8 cellular contexts compared by ENCODE assay signal in the genomic region with DNA sequence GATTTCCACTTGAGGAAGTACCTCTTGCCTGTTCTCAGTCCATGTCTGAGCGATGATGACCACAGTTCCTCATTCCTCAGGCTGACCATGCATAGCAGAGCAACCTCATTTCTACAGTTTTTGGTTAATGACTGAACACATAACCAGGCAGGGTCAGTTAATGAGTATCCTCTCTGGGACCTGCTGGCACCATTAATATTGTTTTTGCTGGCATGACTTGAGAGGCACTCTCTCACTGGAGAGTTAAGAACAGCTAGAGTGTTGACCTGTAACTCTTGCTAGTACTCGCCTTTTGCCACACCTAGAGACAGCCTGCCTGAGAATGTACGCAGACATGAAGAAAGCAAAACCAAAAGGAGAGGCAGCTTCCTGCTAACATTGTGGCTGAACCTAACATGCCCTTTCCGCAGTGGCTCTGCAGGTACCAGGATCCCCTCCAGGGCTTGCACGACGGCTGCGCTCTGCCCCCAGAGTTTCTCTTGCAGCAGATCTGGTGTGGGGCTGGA. TPM values are rescaled to one million over a fixed set of nuclear protein-coding genes. Genes with fewer than 3 reads are reported as not detected.
DNase-seq lines count a peak whose midpoint lies in the region; ATAC-seq and TF ChIP-seq lines count a peak whose summit lies in the region.

No MANE protein-coding gene starts in this region.

- ATAC-seq in GM18520 (IDR thresholded peaks at IDR 0.05; ENCODE audit: unreplicated experiment) (peak; percentile 68), HG02885 (IDR thresholded peaks at IDR 0.05; ENCODE audit: poor library complexity, unreplicated experiment) (peak; percentile 80)
- ATAC-seq in activated naive CD8-positive, alpha-beta T cell treated with anti-CD3 and anti-CD28 coated beads, Interleukin-2, amount 10 ng/mL, durations not matched to agents 7 days and 5 days (ENCODE audit: low read depth), result peak; percentile 99

- no peaks in the 10 kb centered on the region for H3K27me3 Mint-ChIP-seq in activated naive CD8-positive, alpha-beta T cell treated with anti-CD3 and anti-CD28 coated beads, Interleukin-2, amount 10 ng/mL, durations not matched to agents 7 days and 5 days
- H3K27me3 Mint-ChIP-seq in endodermal cell (ENCODE audit: insufficient read depth), result no peaks in the 10 kb centered on the region

- TF ChIP-seq CTCF in tibial nerve (IDR thresholded peaks at IDR 0.05), result no peak
- TF ChIP-seq CTCF in endodermal cell (conservative IDR thresholded peaks at IDR 0.05), result no peak

- 62 to 67% methylated on average over 7 of the region's 7 CpGs for WGBS in tibial nerve, 2 donors
- 89 to 92% methylated on average over 4 to 7 of the region's 7 CpGs for WGBS in endodermal cell (ENCODE audit: insufficient coverage in 1 of 2, insufficient read length in 1 of 2), 2 experiments

- peaks cover 19% of the 10 kb centered on the region for H3K36me3 Mint-ChIP-seq in activated naive CD8-positive, alpha-beta T cell treated with anti-CD3 and anti-CD28 coated beads, Interleukin-2, amount 10 ng/mL, durations not matched to agents 7 days and 5 days
- peaks cover 14% of the 10 kb centered on the region for H3K36me3 Mint-ChIP-seq in endodermal cell (ENCODE audit: low read depth)

- no peak for TF ChIP-seq POLR2A in tibial nerve (IDR thresholded peaks at IDR 0.05)

- no peaks in the 10 kb centered on the region for H3K27me3 ChIP-seq in tibial nerve
- no peaks in the 10 kb centered on the region for H3K27me3 ChIP-seq in endodermal cell (ENCODE audit: control insufficient read depth, insufficient read depth, low read length, poor library complexity, severe bottlenecking)

- no peaks in the 10 kb centered on the region for H3K9me3 Mint-ChIP-seq in activated naive CD8-positive, alpha-beta T cell treated with anti-CD3 and anti-CD28 coated beads, Interleukin-2, amount 10 ng/mL, durations not matched to agents 7 days and 5 days
- H3K9me3 Mint-ChIP-seq in endodermal cell, result peaks cover 3% of the 10 kb centered on the region

- H3K4me1 ChIP-seq in tibial nerve (peaks cover 0 to 6% (median 2%) of the 10 kb centered on the region in 4 donors), endodermal cell (ENCODE audit: control insufficient read depth, insufficient read depth, low read length) (no peaks in the 10 kb centered on the region)

- no peak overlapping the region for H3K9ac ChIP-seq in endodermal cell (ENCODE audit: extremely low read depth, low read length, poor library complexity, severe bottlenecking)

- peak overlapping the region; percentile 79 for H3K4me3 Mint-ChIP-seq in activated naive CD8-positive, alpha-beta T cell treated with anti-CD3 and anti-CD28 coated beads, Interleukin-2, amount 10 ng/mL, durations not matched to agents 7 days and 5 days
- no peak overlapping the region for H3K4me3 Mint-ChIP-seq in endodermal cell

- H3K4me1 Mint-ChIP-seq in activated naive CD8-positive, alpha-beta T cell treated with anti-CD3 and anti-CD28 coated beads, Interleukin-2, amount 10 ng/mL, durations not matched to agents 7 days and 5 days, result peaks cover 31% of the 10 kb centered on the region
- peaks cover 3% of the 10 kb centered on the region for H3K4me1 Mint-ChIP-seq in endodermal cell

- H3K36me3 ChIP-seq in tibial nerve (peaks cover 0 to 15% (median 4%) of the 10 kb centered on the region in 3 donors), endodermal cell (ENCODE audit: control insufficient read depth, insufficient read depth, low read length) (peaks cover 14% of the 10 kb centered on the region)

- peak overlapping the region; percentile 92 for H3K27ac Mint-ChIP-seq in activated naive CD8-positive, alpha-beta T cell treated with anti-CD3 and anti-CD28 coated beads, Interleukin-2, amount 10 ng/mL, durations not matched to agents 7 days and 5 days
- no peak overlapping the region for H3K27ac Mint-ChIP-seq in endodermal cell

- H3K9me3 ChIP-seq in tibial nerve (no peaks in the 10 kb centered on the region), endodermal cell (ENCODE audit: control insufficient read depth, low read length) (peaks cover 1% of the 10 kb centered on the region)

- H3K27ac ChIP-seq in tibial nerve (peak overlapping the region in 3 of 4 donors; percentile 14 to 76 (median 24)), endodermal cell (ENCODE audit: low read depth, low read length) (no peak overlapping the region)

- DNase-seq in SKM-1 treated with dmso at 0.1 percent for 144 hours (lab: John Stamatoyannopoulos, UW; ENCODE audit: unreplicated experiment) (peak; percentile 82), myocyte (ENCODE audit: low read depth) (peak; percentile 51), tibial nerve (ENCODE audit: low spot score in 2 of 2) (no peak), ecto neural progenitor cell (ENCODE audit: low spot score) (no peak), endodermal cell (no peak)
- DNase-seq in activated naive CD8-positive, alpha-beta T cell treated with anti-CD3 and anti-CD28 coated beads, Interleukin-2, amount 10 ng/mL, durations not matched to agents 7 days and 5 days, result peak; percentile 66

- POLR2A ChIA-PET in activated naive CD8-positive, alpha-beta T cell treated with anti-CD3 and anti-CD28 coated beads, Interleukin-2, amount 10 ng/mL, durations not matched to agents 7 days and 5 days (lab: Charles Lee), result interaction anchor here (1.6 to 2.5 kb wide), 4 partner anchors 11 to 52 kb away, joined by 4 to 11 read pairs (median 8); a partner anchor contains a TSS

- H3K4me3 ChIP-seq in tibial nerve (peak overlapping the region in 2 of 4 donors; percentile 17 to 19), endodermal cell (ENCODE audit: low read length) (no peak overlapping the region)

- TF ChIP-seq EP300 in tibial nerve (IDR thresholded peaks at IDR 0.05), result peak in 1 of 2 donors; percentile 34

RNA-seq across cellular contexts. Expression of a gene that starts 23.9 kb away (rescaled TPM):
- total RNA-seq in activated naive CD8-positive, alpha-beta T cell treated with anti-CD3 and anti-CD28 coated beads, Interleukin-2, amount 10 ng/mL, durations not matched to agents 7 days and 5 days, result 10 to 100 TPM; 28.2 to 29.4 TPM
- total RNA-seq in myocyte, result 12.3 and 13.7 TPM in 2 replicates
- 11.1 TPM for polyA plus RNA-seq in myocyte (2012)
- 10 to 100 TPM; 12.7 to 18.8 (median 16.0) TPM for total RNA-seq in tibial nerve
- 10 to 100 TPM; 12.5 to 17.0 TPM for total RNA-seq in endodermal cell
- polyA plus RNA-seq in endodermal cell (2013, experiment 1 of 2), result 11.9 TPM
- polyA plus RNA-seq in endodermal cell (2013, experiment 2 of 2), result 10.2 TPM

RNA-seq across cellular contexts. Expression of a gene that starts 24.0 kb away (rescaled TPM):
- total RNA-seq in activated naive CD8-positive, alpha-beta T cell treated with anti-CD3 and anti-CD28 coated beads, Interleukin-2, amount 10 ng/mL, durations not matched to agents 7 days and 5 days, result 1 to 10 TPM; 1.1 to 2.0 TPM
- total RNA-seq in myocyte (13.8 and 19.4 TPM in 2 replicates), tibial nerve (1 to 10 TPM in 2 of 4 donors, under 1 TPM in 2; 0.59 to 2.8 (median 1.7) TPM), endodermal cell (1 to 10 TPM; 1.1 to 3.8 TPM)
- polyA plus RNA-seq in myocyte (2012), result 11.9 TPM
- 22.4 TPM for polyA plus RNA-seq in endodermal cell (2013, experiment 1 of 2)
- 22.4 TPM for polyA plus RNA-seq in endodermal cell (2013, experiment 2 of 2)

RNA-seq across cellular contexts. Expression of a gene that starts 44.4 kb away (rescaled TPM):
- total RNA-seq in activated naive CD8-positive, alpha-beta T cell treated with anti-CD3 and anti-CD28 coated beads, Interleukin-2, amount 10 ng/mL, durations not matched to agents 7 days and 5 days, result 1 to 10 TPM; 7.0 to 8.5 TPM
- total RNA-seq in myocyte (28.9 and 31.6 TPM in 2 replicates), tibial nerve (10 to 100 TPM in 1 of 4 donors, 1 to 10 TPM in 3; 2.9 to 14.6 (median 3.6) TPM), endodermal cell (10 to 100 TPM; 13.0 to 17.8 TPM)
- polyA plus RNA-seq in myocyte (2012), result 8.4 TPM
- 7.7 TPM for polyA plus RNA-seq in endodermal cell (2013, experiment 1 of 2)
- polyA plus RNA-seq in endodermal cell (2013, experiment 2 of 2), result 8.6 TPM

RNA-seq across cellular contexts. Expression of a gene that starts 51.4 kb away (rescaled TPM):
- total RNA-seq in activated naive CD8-positive, alpha-beta T cell treated with anti-CD3 and anti-CD28 coated beads, Interleukin-2, amount 10 ng/mL, durations not matched to agents 7 days and 5 days, result 100 to 1,000 TPM; 268 to 273 TPM
- total RNA-seq in myocyte, result 278 and 290 TPM in 2 replicates
- polyA plus RNA-seq in myocyte (2012), result 111 TPM
- 100 to 1,000 TPM; 134 to 164 (median 147) TPM for total RNA-seq in tibial nerve
- 100 to 1,000 TPM; 492 to 493 TPM for total RNA-seq in endodermal cell
- polyA plus RNA-seq in endodermal cell (2013, experiment 1 of 2), result 367 TPM
- polyA plus RNA-seq in endodermal cell (2013, experiment 2 of 2), result 349 TPM

Comparison
In these comparisons a context has a peak if more than half of its experiments do, and no peak if none do; other contexts are left out.
1. DNase-seq: peak in SKM-1 treated with dmso at 0.1 percent for 144 hours (single experiment), activated naive CD8-positive, alpha-beta T cell treated with anti-CD3 and anti-CD28 coated beads, Interleukin-2, amount 10 ng/mL, durations not matched to agents 7 days and 5 days (single experiment) and myocyte (single experiment); none in tibial nerve (0 of 2), ecto neural progenitor cell (single experiment) and endodermal cell (single experiment).
2. Peak in every context shown above with its lines, with median percentiles within 50 percentile points of each other: ATAC-seq.